In the genomic region with DNA sequence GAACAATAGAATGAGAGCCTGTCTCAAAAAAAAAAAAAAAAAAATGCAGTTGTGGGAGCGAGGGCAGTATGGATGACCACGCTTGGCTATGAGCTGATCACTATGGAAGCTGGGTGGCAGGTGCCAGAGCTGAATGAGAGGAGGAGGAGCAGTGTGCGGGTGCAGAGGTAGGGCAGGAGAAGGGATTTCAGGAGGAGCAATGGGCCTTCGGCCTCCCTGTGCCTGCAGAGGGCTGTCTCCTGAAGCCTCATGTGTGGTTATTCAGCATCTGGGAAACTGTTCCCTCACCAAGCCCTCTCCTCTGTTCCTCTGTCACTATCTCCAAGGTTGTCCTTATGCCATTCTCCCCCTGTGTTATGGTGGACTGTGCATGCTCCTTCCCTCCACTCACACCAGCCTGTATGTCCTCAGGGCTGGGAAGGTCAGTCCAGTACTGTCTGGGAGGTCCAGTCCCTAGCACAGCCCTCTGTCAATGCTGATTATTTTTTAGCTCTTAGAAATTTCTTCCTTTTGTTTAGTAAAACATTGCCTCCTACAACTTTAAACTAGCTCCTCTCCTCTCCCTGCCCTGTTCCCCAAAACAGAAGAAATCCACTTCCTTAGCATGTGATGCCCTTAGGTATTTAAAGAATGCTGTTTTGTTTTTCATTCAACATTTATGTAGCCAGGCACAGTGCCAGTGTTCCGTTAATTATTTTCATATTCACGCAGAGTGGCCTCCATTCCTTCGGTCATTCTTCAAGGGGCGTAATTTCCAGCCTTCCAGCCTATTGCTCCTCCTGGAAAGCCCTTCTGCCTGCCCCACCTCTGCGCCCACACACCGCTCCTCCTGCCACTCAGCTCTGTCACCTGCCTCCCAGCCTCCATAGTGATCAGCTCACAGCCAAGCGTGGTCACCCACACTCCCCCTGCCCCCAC, we compare ENCODE assay signal across 9 cellular contexts. TPM values are rescaled to one million over a fixed set of nuclear protein-coding genes. Genes with fewer than 3 reads are reported as not detected.
DNase-seq lines count a peak whose midpoint lies in the region; ATAC-seq and TF ChIP-seq lines count a peak whose summit lies in the region.
"Had no signal": no experiment of that assay in that cellular context is flagged by ENCODE, and none has a peak within 500 bp of the region (broad histone marks: within the 10 kb centered on the region; RNA-seq: fewer than 3 reads in every experiment).

No MANE protein-coding gene starts in this region.

- H3K79me2 ChIP-seq in parathyroid adenoma = no peaks in the 10 kb centered on the region

- TF ChIP-seq CTCF in RWPE2 (IDR thresholded peaks at IDR 0.05; ENCODE audit: poor library complexity, severe bottlenecking) (no peak), fibroblast of pulmonary artery (IDR thresholded peaks at IDR 0.05; ENCODE audit: low read length, missing control alignments) (no peak), parathyroid adenoma (IDR thresholded peaks at IDR 0.05) (no peak)

- H3K27me3 ChIP-seq in RWPE2 (ENCODE audit: insufficient read depth, poor library complexity, severe bottlenecking) = no peaks in the 10 kb centered on the region
- H3K27me3 ChIP-seq in parathyroid adenoma (ENCODE audit: control insufficient read depth, insufficient read depth, low read length) = no peaks in the 10 kb centered on the region

- DNase-seq in Caki2 (ENCODE audit: low read depth) (peak; percentile 98), RWPE2 (ENCODE audit: low spot score) (peak; percentile 74), fibroblast of pulmonary artery (ENCODE audit: low read depth) (peak; percentile 74), ecto neural progenitor cell (ENCODE audit: low spot score) (no peak), NCI-H748 treated with DMSO at 0.1 percent for 48 hours (lab: John Stamatoyannopoulos, UW) (no peak)
- DNase-seq in activated CD4-positive, alpha-beta T cell treated with anti-CD3 and anti-CD28 coated beads for 1 hour = no peak
- DNase-seq: activated naive CD4-positive, alpha-beta T cell had no signal

- in situ Hi-C loops in Caki2 (cut with HindIII; ENCODE audit: low pct_unique_long_range_greater_than_20kb, low sequenced_read_pairs) = no loop called here

- H3K36me3 ChIP-seq in RWPE2 (ENCODE audit: low read depth) (no peaks in the 10 kb centered on the region), parathyroid adenoma (ENCODE audit: control insufficient read depth, insufficient read depth, low read length) (no peaks in the 10 kb centered on the region)

- no peak overlapping the region for H3K9ac ChIP-seq in parathyroid adenoma

- H3K27ac ChIP-seq in RWPE2 (ENCODE audit: poor library complexity, severe bottlenecking) (no peak overlapping the region), parathyroid adenoma (no peak overlapping the region)

- peak overlapping the region; percentile 56 for H2AFZ ChIP-seq in parathyroid adenoma

- ATAC-seq in RWPE2 (ENCODE audit: low read depth) (peak; percentile 73), HG03571 (IDR thresholded peaks at IDR 0.05; ENCODE audit: unreplicated experiment) (no peak)

- H3K9me3 ChIP-seq in RWPE2 (ENCODE audit: severe bottlenecking) (no peaks in the 10 kb centered on the region), parathyroid adenoma (ENCODE audit: control insufficient read depth, low read length) (no peaks in the 10 kb centered on the region)

- peaks cover 9% of the 10 kb centered on the region for H3K4me1 ChIP-seq in RWPE2 (ENCODE audit: insufficient read depth, poor library complexity, severe bottlenecking)
- H3K4me1 ChIP-seq in parathyroid adenoma = no peaks in the 10 kb centered on the region

- H3K4me2 ChIP-seq in parathyroid adenoma (ENCODE audit: low read length) = no peak overlapping the region

- H3K4me3 ChIP-seq in RWPE2 (ENCODE audit: severe bottlenecking) (no peak overlapping the region), fibroblast of pulmonary artery (replicated peaks; ENCODE audit: low read depth, low read length) (no peak overlapping the region), parathyroid adenoma (ENCODE audit: low read depth, low read length) (no peak overlapping the region)

RNA-seq across cellular contexts. Expression of a gene that starts 48.9 kb away (rescaled TPM):
- total RNA-seq in Caki2 (2014; rRNA removed; shearing (Covaris generic); ENCODE audit: low replicate concordance) = 2.4 and 6.8 TPM in 2 replicates

Comparison
In these comparisons a context has a peak if more than half of its experiments do, and no peak if none do; other contexts are left out.
1. DNase-seq: peak in Caki2 (single experiment), RWPE2 (single experiment) and fibroblast of pulmonary artery (single experiment); none in ecto neural progenitor cell (single experiment), activated CD4-positive, alpha-beta T cell treated with anti-CD3 and anti-CD28 coated beads for 1 hour (single experiment) and NCI-H748 treated with DMSO at 0.1 percent for 48 hours (single experiment).